22 cellular contexts compared by ENCODE assay signal in genomic region chr20:43007525-43007924, GRCh38.
DNase-seq lines count a peak whose midpoint lies in the region; ATAC-seq, FAIRE-seq and TF ChIP-seq lines count a peak whose summit lies in the region.
"Had no signal": no experiment of that assay in that cellular context is flagged by ENCODE, and none has a peak within 500 bp of the region (broad histone marks: within the 10 kb centered on the region; RNA-seq: fewer than 3 reads in every experiment).

No MANE protein-coding gene starts in this region.

- WGBS in H1 (ENCODE audit: extremely low coverage in 1 of 2, insufficient coverage in 1 of 2, insufficient read length in 1 of 2, insufficient replicate concordance in 2 of 2, low coverage in 1 of 2, low lambda C conversion rate in 2 of 2, missing lambda C conversion rate in 1 of 2), 2 experiments = 88% methylated on average over 5 of the region's 5 CpGs; no CpG with 5 or more reads in 1 of the 2 experiments
- 71% methylated on average over 5 of the region's 5 CpGs for WGBS in liver
- WGBS in spleen, 5 donors = 65 to 77% (median 69%) methylated on average over 5 of the region's 5 CpGs

- FAIRE-seq in HTR-8/SVneo (lab: Jason Lieb, UNC) (peak; percentile 73), H1 (lab: Jason Lieb, UNC) (no peak)
- FAIRE-seq: GM12878, GM18507 had no signal

- H3K56ac ChIP-seq in H1 (replicated peaks; ENCODE audit: insufficient read length, low read depth, low read length) = no peak overlapping the region

- H3K9ac ChIP-seq in H1 (replicated peaks in 1 of 4; ENCODE audit: extremely low read depth in 1 of 4, low read depth in 3 of 4, low read length in 3 of 4) (no peak overlapping the region), liver (ENCODE audit: low read depth in 1 of 2, low read length in 2 of 2) (no peak overlapping the region)
- H3K9ac ChIP-seq: BLaER1 treated with 17β-estradiol and CSF1 and Interleukin-3, amounts not matched to agents 10 nM and 100 nM had no signal

- no peak overlapping the region for H2AK5ac ChIP-seq in H1 (ENCODE audit: low read depth, low read length)

- no peak overlapping the region for H3K4ac ChIP-seq in H1 (replicated peaks; ENCODE audit: insufficient read length, low read depth, low read length)

- no peak overlapping the region for H2BK20ac ChIP-seq in H1 (ENCODE audit: low read length)

- H3K4me1 ChIP-seq in H1 (replicated peaks in 1 of 4; ENCODE audit: control insufficient read depth in 3 of 4, insufficient read depth in 4 of 4, low read length in 3 of 4) = no peaks in the 10 kb centered on the region; a peak in 1 of 7 replicates
- H3K4me1 ChIP-seq in liver (ENCODE audit: control insufficient read depth in 4 of 4, insufficient read depth in 4 of 4, low read length in 3 of 4) = no peaks in the 10 kb centered on the region
- H3K4me1 ChIP-seq in spleen = no peaks in the 10 kb centered on the region

- H3K27me3 ChIP-seq in H1 (replicated peaks in 1 of 4; ENCODE audit: control insufficient read depth in 3 of 4, extremely low read depth in 1 of 4, insufficient read depth in 3 of 4, low read length in 3 of 4) = no peaks in the 10 kb centered on the region
- peaks cover 0 to 2% (median 0%) of the 10 kb centered on the region in 4 donors for H3K27me3 ChIP-seq in liver (ENCODE audit: control insufficient read depth in 4 of 4, insufficient read depth in 4 of 4, low read length in 3 of 4)
- H3K27me3 ChIP-seq in spleen (replicated peaks in 1 of 7) = no peaks in the 10 kb centered on the region
- H3K27me3 ChIP-seq: BLaER1 treated with 17β-estradiol and CSF1 and Interleukin-3, amounts not matched to agents 10 nM and 100 nM had no signal

- in situ Hi-C loops in GM13977 (cut with MboI; ENCODE audit: low pct_unique_long_range_greater_than_20kb, low sequenced_read_pairs, unreplicated experiment) = no loop called here

- no peak overlapping the region for H4K8ac ChIP-seq in H1 (ENCODE audit: extremely low read depth, insufficient read depth, low read length)

- DNase-seq in HTR-8/SVneo (ENCODE audit: insufficient read length, low spot score) = no peak
- DNase-seq in H1 (ENCODE audit: low read depth in 1 of 2, low spot score in 2 of 2) = no peak
- DNase-seq in spleen = no peak
- DNase-seq in GM13977 (ENCODE audit: low spot score) = no peak
- DNase-seq in activated CD4-positive, alpha-beta T cell treated with anti-CD3 and anti-CD28 coated beads for 4 hours = no peak
- no peak for DNase-seq in T-cell
- DNase-seq: 8988T; CD8-positive, alpha-beta T cell; COR-L47; DMS 273 treated with DMSO at 0.1 percent for 48 hours; DMS53; DND-41; EL; H7; HFFc6 had no signal

- H2AFZ ChIP-seq in H1 (ENCODE audit: low read length) = no peak overlapping the region
- H2AFZ ChIP-seq: GM23338 had no signal

- H3K79me2 ChIP-seq in H1 (ENCODE audit: control insufficient read depth in 1 of 2, insufficient read depth in 2 of 2, low read length in 2 of 2) = no peaks in the 10 kb centered on the region

- no peak overlapping the region for H2BK12ac ChIP-seq in H1 (ENCODE audit: low read depth, low read length)

- no peak overlapping the region for H3K18ac ChIP-seq in H1 (ENCODE audit: extremely low read depth, low read length)

- H3K23ac ChIP-seq in H1 (ENCODE audit: insufficient read length) = no peak overlapping the region

- no peak overlapping the region for H4K91ac ChIP-seq in H1 (replicated peaks; ENCODE audit: insufficient read length, low read length)

- TF ChIP-seq CTCF in H1 (IDR thresholded peaks at IDR 0.05; ENCODE audit: control extremely low read depth in 1 of 3, insufficient read depth in 1 of 3, low read depth in 1 of 3, low read length in 3 of 3) = no peak
- TF ChIP-seq CTCF in liver (IDR thresholded peaks at IDR 0.05; ENCODE audit: low read depth, low read length, missing input control) = no peak
- no peak for TF ChIP-seq CTCF in spleen (IDR thresholded peaks at IDR 0.05 in 8 of 11, conservative IDR thresholded peaks at IDR 0.05 in 3 of 11)
- no peak for TF ChIP-seq CTCF in GM13977 (IDR thresholded peaks at IDR 0.05; ENCODE audit: extremely low read depth, insufficient read depth, missing control alignments)

- H4K5ac ChIP-seq in H1 (ENCODE audit: insufficient read length, low read depth, low read length) = no peak overlapping the region

- H3K14ac ChIP-seq in H1 (ENCODE audit: insufficient read length) = no peak overlapping the region

- H2BK5ac ChIP-seq in H1 (ENCODE audit: low read depth, low read length) = no peak overlapping the region

- H3K4me3 ChIP-seq in H1 (ENCODE audit: extremely low read depth in 1 of 4, insufficient read depth in 2 of 4, low read depth in 3 of 4, low read length in 4 of 4) (no peak overlapping the region), liver (ENCODE audit: low read depth in 1 of 3, low read length in 3 of 3) (no peak overlapping the region), spleen (no peak overlapping the region)
- H3K4me3 ChIP-seq: BLaER1 treated with 17β-estradiol and CSF1 and Interleukin-3, amounts not matched to agents 10 nM and 100 nM; GM12878; GM23338 had no signal

- H2BK120ac ChIP-seq in H1 (replicated peaks; ENCODE audit: low read depth, low read length) = no peak overlapping the region

- no peaks in the 10 kb centered on the region for H3K27me3 Mint-ChIP-seq in T-cell
- H3K27me3 Mint-ChIP-seq: B cell had no signal

- H3K4me1 Mint-ChIP-seq in T-cell = no peaks in the 10 kb centered on the region
- H3K4me1 Mint-ChIP-seq: B cell, GM23338 had no signal

- H3K9me3 Mint-ChIP-seq in T-cell = peaks cover 4 to 12% (median 5%) of the 10 kb centered on the region in 3 donors
- H3K9me3 Mint-ChIP-seq: CD8-positive, alpha-beta T cell had no signal

- TF ChIP-seq POLR2A in H1 (IDR thresholded peaks at IDR 0.05; ENCODE audit: control extremely low read depth in 1 of 2, low read depth in 2 of 2, low read length in 2 of 2) (no peak), spleen (IDR thresholded peaks at IDR 0.05) (no peak)

- POLR2A ChIA-PET in H1 (lab: Charles Lee; ENCODE audit: partially characterized antibody) = no interaction called here
- POLR2A ChIA-PET in T-cell (lab: Charles Lee) = no interaction called here

- H3K27ac Mint-ChIP-seq in T-cell = no peak overlapping the region
- H3K27ac Mint-ChIP-seq: B cell; CD8-positive, alpha-beta T cell; GM23338; HFFc6 had no signal

- intact Hi-C loops in spleen (cut with DNase I; ENCODE audit: low total_unique reads) = no loop called here

- H3K36me3 Mint-ChIP-seq in T-cell = no peaks in the 10 kb centered on the region
- H3K36me3 Mint-ChIP-seq: CD8-positive, alpha-beta T cell had no signal

- no peak overlapping the region for H3K27ac ChIP-seq in H1 (ENCODE audit: low read depth, low read length)
- no peak overlapping the region for H3K27ac ChIP-seq in liver (ENCODE audit: low read depth in 1 of 2, low read length in 2 of 2)
- peak overlapping the region in 7 of 8 donors; percentile 16 to 72 (median 39) for H3K27ac ChIP-seq in spleen

- ATAC-seq in T-cell (replicated peaks in 1 of 4) = no peak
- ATAC-seq: CD8-positive, alpha-beta T cell; GM12878; GM23338; HCT116 had no signal

- CTCF ChIA-PET in H1 (lab: Charles Lee; ENCODE audit: partially characterized antibody) = interaction anchor here (1.3 kb wide), 1 partner anchor 26 kb away, joined by 3 read pairs; no protein-coding TSS in a partner anchor
- CTCF ChIA-PET in T-cell (lab: Charles Lee) = no interaction called here

- H3K9me3 ChIP-seq in H1 (ENCODE audit: insufficient read depth in 2 of 2, low read depth in 1 of 2, low read length in 1 of 2) (no peaks in the 10 kb centered on the region), liver (ENCODE audit: control insufficient read depth in 4 of 4, low read length in 3 of 4) (no peaks in the 10 kb centered on the region), spleen (no peaks in the 10 kb centered on the region)
- H3K9me3 ChIP-seq: BLaER1 treated with 17β-estradiol and CSF1 and Interleukin-3, amounts not matched to agents 10 nM and 100 nM had no signal

- no peaks in the 10 kb centered on the region for H3K23me2 ChIP-seq in H1 (ENCODE audit: low read depth, low read length)

- H3K79me1 ChIP-seq in H1 (ENCODE audit: low read depth, low read length) = no peaks in the 10 kb centered on the region

- no peaks in the 10 kb centered on the region for H3K36me3 ChIP-seq in H1 (ENCODE audit: control insufficient read depth in 2 of 4, insufficient read depth in 4 of 4, low read length in 3 of 4)
- H3K36me3 ChIP-seq in liver (ENCODE audit: control insufficient read depth in 4 of 4, insufficient read depth in 3 of 4, low read depth in 1 of 4, low read length in 3 of 4) = no peaks in the 10 kb centered on the region
- H3K36me3 ChIP-seq in spleen = no peaks in the 10 kb centered on the region
- H3K36me3 ChIP-seq: BLaER1 treated with 17β-estradiol and CSF1 and Interleukin-3, amounts not matched to agents 10 nM and 100 nM had no signal

- no peak overlapping the region for H3K4me3 Mint-ChIP-seq in T-cell
- H3K4me3 Mint-ChIP-seq: B cell; CD8-positive, alpha-beta T cell; GM23338; HFFc6 had no signal

- H3K4me2 ChIP-seq in H1 (ENCODE audit: insufficient read depth in 1 of 2, low read depth in 2 of 2, low read length in 2 of 2) = no peak overlapping the region
- H3K4me2 ChIP-seq: GM23338 had no signal

- no peak overlapping the region for H2BK15ac ChIP-seq in H1 (ENCODE audit: low read length)

- no peaks in the 10 kb centered on the region for H4K20me1 ChIP-seq in H1 (replicated peaks in 1 of 2; ENCODE audit: control insufficient read depth in 1 of 2, insufficient read depth in 2 of 2, low read length in 2 of 2)
- H4K20me1 ChIP-seq: BLaER1 treated with 17β-estradiol and CSF1 and Interleukin-3, amounts not matched to agents 10 nM and 100 nM had no signal

- TF ChIP-seq RAD21 in H1 (IDR thresholded peaks at IDR 0.05 in 1 of 2, conservative IDR thresholded peaks at IDR 0.05 in 1 of 2; ENCODE audit: low read depth in 2 of 2, low read length in 2 of 2) (no peak), liver (IDR thresholded peaks at IDR 0.05) (no peak)

- no peak for TF ChIP-seq EP300 in H1 (IDR thresholded peaks at IDR 0.05; ENCODE audit: borderline replicate concordance in 1 of 2, low read depth in 2 of 2, low read length in 2 of 2)

TF ChIP-seq in H1, 55 proteins besides CTCF, POLR2A, EP300 and RAD21:
- TF ChIP-seq BCL11A (IDR thresholded peaks at IDR 0.05; ENCODE audit: low read depth in 2 of 2, low read length in 2 of 2) = no peak
- TF ChIP-seq BACH1 (IDR thresholded peaks at IDR 0.05; ENCODE audit: low read length) = peak; percentile 62

TF ChIP-seq in liver, 16 proteins besides CTCF, POLR2A, EP300 and RAD21 (continues in another document):
- TF ChIP-seq ATF3 (IDR thresholded peaks at IDR 0.05) = no peak
- no peak for TF ChIP-seq MAX (IDR thresholded peaks at IDR 0.05)
- TF ChIP-seq HNF4A (conservative IDR thresholded peaks at IDR 0.05) = no peak
- peak; percentile 35 for TF ChIP-seq NR2F2 (IDR thresholded peaks at IDR 0.05)

Comparison
In these comparisons a context has a peak if more than half of its experiments do, and no peak if none do; other contexts are left out.
1. H3K27ac ChIP-seq: peak in spleen (7 of 8); none in H1 (single experiment) and liver (0 of 2).